ENCODE assay signal across 16 cellular contexts in genomic region chr20:23203951-23204730, GRCh38.
"Had no signal": no experiment of that assay in that cellular context is flagged by ENCODE, and none has a peak within 500 bp of the region (broad histone marks: within the 10 kb centered on the region; RNA-seq: fewer than 3 reads in every experiment).

No MANE protein-coding gene starts in this region.

- H3K36me3 ChIP-seq: spleen had no signal

- FAIRE-seq: bronchial epithelial cell, keratinocyte, TTC549 had no signal

- H3K4me1 Mint-ChIP-seq: activated CD4-positive, alpha-beta T cell treated with anti-CD3 and anti-CD28 coated beads, Interleukin-2, amount 10 ng/mL, durations not matched to agents 7 days and 5 days had no signal

- DNase-seq: activated CD4-positive, alpha-beta T cell treated with anti-CD3 and anti-CD28 coated beads, Interleukin-2, amount 10 ng/mL, durations not matched to agents 7 days and 5 days; activated CD8-positive, alpha-beta memory T cell treated with anti-CD3 and anti-CD28 coated beads for 24 hours; activated naive CD4-positive, alpha-beta T cell treated with Interleukin-2 at 50 U/mL for 16 hours; aorta; erythroblast; mesenchymal stem cell; spleen; SW 1271; testis had no signal

- H3K9me3 Mint-ChIP-seq: activated CD4-positive, alpha-beta T cell treated with anti-CD3 and anti-CD28 coated beads, Interleukin-2, amount 10 ng/mL, durations not matched to agents 7 days and 5 days; activated T-helper 1 cell treated with anti-CD3 and anti-CD28 coated beads, Interleukin-12 subunit alpha, Interleukin-12 subunit beta, Interleukin-2, Interleukin-4 antibody, amounts not matched to agents 30 ng/mL and 10 ng/mL and 1 ng/mL, durations not matched to agents 14 hours and 24 hours and 36 hours; natural killer cell treated with Interleukin-12 subunit alpha and Interleukin-12 subunit beta and Interleukin-15 and Interleukin-18, amount 100 ng/mL, for 72 hours; stimulated activated naive CD8-positive, alpha-beta T cell treated with anti-CD3 and anti-CD28 coated beads, Interleukin-15, Interleukin-2, amounts not matched to agents 100 ng/mL and 50 ng/mL, for 24 hours had no signal

- H3K9me3 ChIP-seq: spleen, testis had no signal

- H3K27ac Mint-ChIP-seq: activated CD4-positive, alpha-beta T cell treated with anti-CD3 and anti-CD28 coated beads, Interleukin-2, amount 10 ng/mL, durations not matched to agents 7 days and 5 days; activated T-helper 1 cell treated with anti-CD3 and anti-CD28 coated beads, Interleukin-12 subunit alpha, Interleukin-12 subunit beta, Interleukin-2, Interleukin-4 antibody, amounts not matched to agents 30 ng/mL and 10 ng/mL and 1 ng/mL, durations not matched to agents 14 hours and 24 hours and 36 hours; natural killer cell treated with Interleukin-12 subunit alpha and Interleukin-12 subunit beta and Interleukin-15 and Interleukin-18, amount 100 ng/mL, for 72 hours; stimulated activated naive CD8-positive, alpha-beta T cell treated with anti-CD3 and anti-CD28 coated beads, Interleukin-15, Interleukin-2, amounts not matched to agents 100 ng/mL and 50 ng/mL, for 24 hours had no signal

- ATAC-seq: natural killer cell treated with Interleukin-12 subunit alpha and Interleukin-12 subunit beta and Interleukin-15 and Interleukin-18, amount 100 ng/mL, for 72 hours; sciatic nerve had no signal

- H3K4me3 ChIP-seq: spleen, testis had no signal

- H3K27me3 ChIP-seq: testis had no signal

- H3K36me3 Mint-ChIP-seq: natural killer cell treated with Interleukin-12 subunit alpha and Interleukin-12 subunit beta and Interleukin-15 and Interleukin-18, amount 100 ng/mL, for 72 hours had no signal

- H3K4me3 Mint-ChIP-seq: activated CD4-positive, alpha-beta T cell treated with anti-CD3 and anti-CD28 coated beads, Interleukin-2, amount 10 ng/mL, durations not matched to agents 7 days and 5 days; activated T-helper 1 cell treated with anti-CD3 and anti-CD28 coated beads, Interleukin-12 subunit alpha, Interleukin-12 subunit beta, Interleukin-2, Interleukin-4 antibody, amounts not matched to agents 30 ng/mL and 10 ng/mL and 1 ng/mL, durations not matched to agents 14 hours and 24 hours and 36 hours; natural killer cell treated with Interleukin-12 subunit alpha and Interleukin-12 subunit beta and Interleukin-15 and Interleukin-18, amount 100 ng/mL, for 72 hours; stimulated activated naive CD8-positive, alpha-beta T cell treated with anti-CD3 and anti-CD28 coated beads, Interleukin-15, Interleukin-2, amounts not matched to agents 100 ng/mL and 50 ng/mL, for 24 hours had no signal
